ENCODE assay signal across 29 cellular contexts in genomic region chr6:154341876-154342275, GRCh38. TPM values are rescaled to one million over a fixed set of nuclear protein-coding genes. Genes with fewer than 3 reads are reported as not detected.
DNase-seq lines count a peak whose midpoint lies in the region; ATAC-seq and TF ChIP-seq lines count a peak whose summit lies in the region.
"Had no signal": no experiment of that assay in that cellular context is flagged by ENCODE, and none has a peak within 500 bp of the region (broad histone marks: within the 10 kb centered on the region; RNA-seq: fewer than 3 reads in every experiment).

No MANE protein-coding gene starts in this region.

- DNase-seq in ELF-1 (ENCODE audit: low read depth, low spot score): peak; percentile 49
- DNase-seq in RPMI7951 (ENCODE audit: low read depth): peak; percentile 96
- no peak for DNase-seq in endodermal cell
- DNase-seq in omental fat pad (ENCODE audit: low spot score): no peak
- no peak for DNase-seq in activated T-cell treated with anti-CD3 and anti-CD28 coated beads, Interleukin-2, amount 50 U/mL, for 24 hours
- DNase-seq: activated CD4-positive, alpha-beta T cell treated with anti-CD3 and anti-CD28 coated beads, Interleukin-2, amount 50 U/mL, for 4 hours; activated CD4-positive, CD25-positive, alpha-beta regulatory T cell; activated naive CD4-positive, alpha-beta T cell treated with anti-CD3 and anti-CD28 coated beads, Interleukin-2, amount 50 U/mL, for 16 hours; aorta; heart right ventricle; midbrain; naive thymus-derived CD8-positive, alpha-beta T cell; NCI-H1092; NCI-H187; NCI-H526; ovary; right lobe of liver; RPMI8226; stimulated activated naive CD4-positive, alpha-beta T cell treated with Interleukin-2 at 50 U/mL for 16 hours; testis had no signal

- no peak overlapping the region for H3K4me3 ChIP-seq in endodermal cell (ENCODE audit: low read length)
- H3K4me3 ChIP-seq: BLaER1, heart right ventricle, ovary, right lobe of liver, testis, vagina had no signal

- H3K27me3 ChIP-seq in endodermal cell (ENCODE audit: control insufficient read depth, insufficient read depth, low read length, poor library complexity, severe bottlenecking): no peaks in the 10 kb centered on the region
- H3K27me3 ChIP-seq: BLaER1, heart right ventricle, ovary, right lobe of liver, testis, vagina had no signal

- H3K9me3 Mint-ChIP-seq in endodermal cell: no peaks in the 10 kb centered on the region
- peaks cover 2% of the 10 kb centered on the region for H3K9me3 Mint-ChIP-seq in activated T-cell treated with anti-CD3 and anti-CD28 coated beads, Interleukin-2, amount 50 U/mL, for 24 hours

- no peak overlapping the region for H3K9ac ChIP-seq in endodermal cell (ENCODE audit: extremely low read depth, low read length, poor library complexity, severe bottlenecking)
- H3K9ac ChIP-seq: BLaER1 had no signal

- 69 to 79% methylated on average over 4 to 5 of the region's 5 CpGs for WGBS in endodermal cell (ENCODE audit: insufficient coverage in 1 of 2, insufficient read length in 1 of 2), 2 experiments

- H3K4me1 ChIP-seq in endodermal cell (ENCODE audit: control insufficient read depth, insufficient read depth, low read length): no peaks in the 10 kb centered on the region
- H3K4me1 ChIP-seq: BLaER1, right lobe of liver, testis, vagina had no signal

- no peaks in the 10 kb centered on the region for H3K36me3 Mint-ChIP-seq in endodermal cell (ENCODE audit: low read depth)
- H3K36me3 Mint-ChIP-seq in activated T-cell treated with anti-CD3 and anti-CD28 coated beads, Interleukin-2, amount 50 U/mL, for 24 hours (ENCODE audit: low read depth): no peaks in the 10 kb centered on the region

- H3K36me3 ChIP-seq in endodermal cell (ENCODE audit: control insufficient read depth, insufficient read depth, low read length): no peaks in the 10 kb centered on the region
- H3K36me3 ChIP-seq: BLaER1, heart right ventricle, ovary, right lobe of liver, vagina had no signal

- no peaks in the 10 kb centered on the region for H3K27me3 Mint-ChIP-seq in endodermal cell (ENCODE audit: insufficient read depth)
- peaks cover 11% of the 10 kb centered on the region for H3K27me3 Mint-ChIP-seq in activated T-cell treated with anti-CD3 and anti-CD28 coated beads, Interleukin-2, amount 50 U/mL, for 24 hours

- H3K9me3 ChIP-seq in endodermal cell (ENCODE audit: control insufficient read depth, low read length): no peaks in the 10 kb centered on the region
- H3K9me3 ChIP-seq: ovary, right lobe of liver, testis, vagina had no signal

- TF ChIP-seq CTCF in endodermal cell (conservative IDR thresholded peaks at IDR 0.05) (no peak), omental fat pad (IDR thresholded peaks at IDR 0.05) (no peak)

- no peak overlapping the region for H3K4me3 Mint-ChIP-seq in endodermal cell
- H3K4me3 Mint-ChIP-seq in activated T-cell treated with anti-CD3 and anti-CD28 coated beads, Interleukin-2, amount 50 U/mL, for 24 hours: no peak overlapping the region
- H3K4me3 Mint-ChIP-seq: naive thymus-derived CD8-positive, alpha-beta T cell; T-helper 2 cell treated with Interferon-gamma antibody and Interleukin-4, amounts not matched to agents 5 μg/mL and 100 μg/mL, for 36 hours had no signal

- peak; percentile 87 for ATAC-seq in omental fat pad (ENCODE audit: low FRiP score)
- no peak for ATAC-seq in GM21447 (IDR thresholded peaks at IDR 0.05; ENCODE audit: unreplicated experiment)
- ATAC-seq in GM18519 (IDR thresholded peaks at IDR 0.05; ENCODE audit: low FRiP score, unreplicated experiment): no peak
- no peak for ATAC-seq in GM19467 (IDR thresholded peaks at IDR 0.05; ENCODE audit: unreplicated experiment)
- ATAC-seq: heart right ventricle; left lobe of liver; naive thymus-derived CD8-positive, alpha-beta T cell; right lobe of liver; SK-N-SH treated with all-trans-retinoic acid at 6 μM for 48 hours had no signal

- H3K27ac Mint-ChIP-seq in endodermal cell: no peak overlapping the region
- H3K27ac Mint-ChIP-seq in activated T-cell treated with anti-CD3 and anti-CD28 coated beads, Interleukin-2, amount 50 U/mL, for 24 hours: no peak overlapping the region
- H3K27ac Mint-ChIP-seq: T-helper 2 cell treated with Interferon-gamma antibody and Interleukin-4, amounts not matched to agents 5 μg/mL and 100 μg/mL, for 36 hours had no signal

- H3K27ac ChIP-seq in endodermal cell (ENCODE audit: low read depth, low read length): peak overlapping the region; percentile 37
- H3K27ac ChIP-seq: BLaER1, heart right ventricle, ovary, right lobe of liver, testis, vagina had no signal

- peaks cover 7% of the 10 kb centered on the region for H3K4me1 Mint-ChIP-seq in endodermal cell
- H3K4me1 Mint-ChIP-seq in activated T-cell treated with anti-CD3 and anti-CD28 coated beads, Interleukin-2, amount 50 U/mL, for 24 hours (ENCODE audit: low read depth): peaks cover 3% of the 10 kb centered on the region

RNA-seq across cellular contexts. Expression of gene IPCEF1, which starts 14.7 kb away (rescaled TPM):
- under 0.01 and 0.59 TPM in 2 replicates for total RNA-seq in RPMI7951 (2014; rRNA removed; shearing (Covaris generic))
- total RNA-seq in endodermal cell (1 to 10 TPM; 2.2 to 2.8 TPM), omental fat pad (1 to 10 TPM in 3 of 4 donors, under 1 TPM in 1; 0.84 to 9.2 (median 2.7) TPM)
- 0.46 TPM for polyA plus RNA-seq in endodermal cell (2013, experiment 1 of 2)
- polyA plus RNA-seq in endodermal cell (2013, experiment 2 of 2): 0.41 TPM
- total RNA-seq: G401 had no signal

Comparison
In these comparisons a context has a peak if more than half of its experiments do, and no peak if none do; other contexts are left out.
1. DNase-seq: peak in ELF-1 (single experiment) and RPMI7951 (single experiment); none in endodermal cell (single experiment), omental fat pad (single experiment) and activated T-cell treated with anti-CD3 and anti-CD28 coated beads, Interleukin-2, amount 50 U/mL, for 24 hours (single experiment).